Comparison of ENCODE assay signal across 9 cellular contexts in the genomic region with DNA sequence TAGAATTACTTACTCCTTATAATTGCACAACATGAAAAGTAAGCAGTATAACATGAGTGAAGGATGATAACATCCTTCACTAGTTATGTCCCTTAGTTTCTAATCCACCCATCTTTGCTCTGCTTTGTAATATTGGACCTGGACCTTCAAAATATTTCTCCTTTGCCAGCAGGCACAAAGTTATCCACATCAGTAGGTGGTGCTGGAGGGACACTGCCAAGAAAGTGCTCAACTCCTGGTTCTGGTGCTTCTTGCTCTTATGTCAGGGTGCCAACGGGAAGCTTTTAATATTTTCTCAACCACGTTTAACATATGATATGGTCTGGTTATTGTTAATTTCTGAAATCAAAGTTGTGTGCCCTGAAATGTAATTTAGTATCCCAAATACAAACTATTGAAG. TPM values are rescaled to one million over a fixed set of nuclear protein-coding genes. Genes with fewer than 3 reads are reported as not detected.
A peak's percentile ranks its signal among the peaks of the same experiment; 100 is the strongest.
DNase-seq lines count a peak whose midpoint lies in the region; ATAC-seq and TF ChIP-seq lines count a peak whose summit lies in the region.
"Had no signal": no experiment of that assay in that cellular context is flagged by ENCODE, and none has a peak within 500 bp of the region (broad histone marks: within the 10 kb centered on the region; RNA-seq: fewer than 3 reads in every experiment).

No MANE protein-coding gene starts in this region.

- H3K27ac ChIP-seq in CD8-positive, alpha-beta T cell (ENCODE audit: low read depth, low read length): no peak overlapping the region

- no peaks in the 10 kb centered on the region for H3K9me3 ChIP-seq in CD8-positive, alpha-beta T cell (ENCODE audit: low read length)
- no peaks in the 10 kb centered on the region for H3K9me3 ChIP-seq in adipocyte (ENCODE audit: control insufficient read depth, low read length)

- H3K4me3 ChIP-seq in CD8-positive, alpha-beta T cell (ENCODE audit: low read depth, low read length): no peak overlapping the region
- H3K4me3 ChIP-seq in HFF-Myc (replicated peaks; ENCODE audit: low read depth, low read length): no peak overlapping the region
- no peak overlapping the region for H3K4me3 ChIP-seq in adipocyte (ENCODE audit: low read length)

- no peaks in the 10 kb centered on the region for H3K4me1 ChIP-seq in CD8-positive, alpha-beta T cell (ENCODE audit: insufficient read depth, low read length)
- peaks cover 19% of the 10 kb centered on the region for H3K4me1 ChIP-seq in adipocyte (ENCODE audit: control insufficient read depth, insufficient read depth, low read length)

- DNase-seq in CD8-positive, alpha-beta T cell: no peak
- DNase-seq in HFF-Myc (ENCODE audit: extremely low read depth, low read depth) (no peak), adipocyte (ENCODE audit: low read depth) (peak; percentile 54), left colon (no peak), amygdala (lab: John Stamatoyannopoulos, UW) (no peak)
- no peak for DNase-seq in activated naive CD4-positive, alpha-beta T cell (lab: John Stamatoyannopoulos, UW)

- H3K36me3 ChIP-seq in CD8-positive, alpha-beta T cell (ENCODE audit: insufficient read depth, low read length): no peaks in the 10 kb centered on the region
- H3K36me3 ChIP-seq in adipocyte (ENCODE audit: control insufficient read depth, insufficient read depth, low read length, severe bottlenecking): peaks cover 56% of the 10 kb centered on the region

- intact Hi-C loops in CD8-positive, alpha-beta T cell (cut with DNase I, micrococcal nuclease): loop anchor here (1.0 to 2.0 kb wide), 3 partner anchors 102 to 109 kb away; partner anchors contain the start of gene CLOCK (in 1 of the 2)
- intact Hi-C loops in left colon (cut with DNase I, micrococcal nuclease): no loop called here

- H3K4me1 Mint-ChIP-seq in CD8-positive, alpha-beta T cell (ENCODE audit: low read depth): peaks cover 14% of the 10 kb centered on the region
- peaks cover 8% of the 10 kb centered on the region for H3K4me1 Mint-ChIP-seq in stimulated activated memory B cell treated with anti-CD40 and anti-IgM and Interleukin-4, amounts not matched to agents 10 μg/mL and 1 μg/mL and 100 μg/mL, for 72 hours

- peak overlapping the region; percentile 39 for H3K27ac Mint-ChIP-seq in CD8-positive, alpha-beta T cell
- no peak overlapping the region for H3K27ac Mint-ChIP-seq in stimulated activated memory B cell treated with anti-CD40 and anti-IgM and Interleukin-4, amounts not matched to agents 10 μg/mL and 1 μg/mL and 100 μg/mL, for 72 hours
- H3K27ac Mint-ChIP-seq: activated T-helper 17 cell treated with anti-CD3 and anti-CD28 coated beads, Interleukin-2, amount 50 U/mL, for 72 hours had no signal

- ATAC-seq in CD8-positive, alpha-beta T cell: no peak
- peak; percentile 43 for ATAC-seq in left colon
- ATAC-seq in GM18511 (IDR thresholded peaks at IDR 0.05; ENCODE audit: unreplicated experiment): no peak
- no peak for ATAC-seq in stimulated activated memory B cell treated with anti-CD40 and anti-IgM and Interleukin-4, amounts not matched to agents 10 μg/mL and 1 μg/mL and 100 μg/mL, for 72 hours
- ATAC-seq: activated T-helper 17 cell treated with anti-CD3 and anti-CD28 coated beads, Interleukin-2, amount 50 U/mL, for 72 hours had no signal

- H3K27me3 Mint-ChIP-seq in CD8-positive, alpha-beta T cell (ENCODE audit: low read depth): no peaks in the 10 kb centered on the region
- no peaks in the 10 kb centered on the region for H3K27me3 Mint-ChIP-seq in stimulated activated memory B cell treated with anti-CD40 and anti-IgM and Interleukin-4, amounts not matched to agents 10 μg/mL and 1 μg/mL and 100 μg/mL, for 72 hours
- H3K27me3 Mint-ChIP-seq: activated T-helper 17 cell treated with anti-CD3 and anti-CD28 coated beads, Interleukin-2, amount 50 U/mL, for 72 hours had no signal

- CTCF ChIA-PET in CD8-positive, alpha-beta T cell (lab: Charles Lee): interaction anchor here (0.9 to 2.0 kb wide), 7 partner anchors 9 to 108 kb away, joined by 3 to 18 read pairs (median 4); partner anchors contain the start of gene TMEM165

- H3K4me3 Mint-ChIP-seq in CD8-positive, alpha-beta T cell: no peak overlapping the region
- no peak overlapping the region for H3K4me3 Mint-ChIP-seq in stimulated activated memory B cell treated with anti-CD40 and anti-IgM and Interleukin-4, amounts not matched to agents 10 μg/mL and 1 μg/mL and 100 μg/mL, for 72 hours
- H3K4me3 Mint-ChIP-seq: activated T-helper 17 cell treated with anti-CD3 and anti-CD28 coated beads, Interleukin-2, amount 50 U/mL, for 72 hours had no signal

- H3K36me3 Mint-ChIP-seq in CD8-positive, alpha-beta T cell: peaks cover 51% of the 10 kb centered on the region
- peaks cover 23% of the 10 kb centered on the region for H3K36me3 Mint-ChIP-seq in stimulated activated memory B cell treated with anti-CD40 and anti-IgM and Interleukin-4, amounts not matched to agents 10 μg/mL and 1 μg/mL and 100 μg/mL, for 72 hours

- H3K9ac ChIP-seq in adipocyte (ENCODE audit: low read length): no peak overlapping the region

- H3K27me3 ChIP-seq in CD8-positive, alpha-beta T cell (ENCODE audit: insufficient read depth, low read length): no peaks in the 10 kb centered on the region
- H3K27me3 ChIP-seq in adipocyte (replicated peaks; ENCODE audit: control insufficient read depth, insufficient read depth, low read length): no peaks in the 10 kb centered on the region

- POLR2A ChIA-PET in CD8-positive, alpha-beta T cell (lab: Charles Lee): interaction anchor here (1.0 kb wide), 1 partner anchor 100 kb away, joined by 4 read pairs; no protein-coding TSS in a partner anchor

- peak; percentile 20 for TF ChIP-seq CTCF in CD8-positive, alpha-beta T cell (IDR thresholded peaks at IDR 0.05)
- TF ChIP-seq CTCF in HFF-Myc (IDR thresholded peaks at IDR 0.05; ENCODE audit: low read depth, low read length, missing control alignments): peak; percentile 20

- no peaks in the 10 kb centered on the region for H3K9me3 Mint-ChIP-seq in CD8-positive, alpha-beta T cell
- no peaks in the 10 kb centered on the region for H3K9me3 Mint-ChIP-seq in stimulated activated memory B cell treated with anti-CD40 and anti-IgM and Interleukin-4, amounts not matched to agents 10 μg/mL and 1 μg/mL and 100 μg/mL, for 72 hours
- H3K9me3 Mint-ChIP-seq: activated T-helper 17 cell treated with anti-CD3 and anti-CD28 coated beads, Interleukin-2, amount 50 U/mL, for 72 hours had no signal

RNA-seq across cellular contexts. Expression of gene TMEM165, which starts 49.1 kb away (rescaled TPM):
- total RNA-seq in CD8-positive, alpha-beta T cell: 10 to 100 TPM; 31.0 to 31.5 TPM
- total RNA-seq in left colon: 10 to 100 TPM; 65.8 to 71.9 TPM

Comparison
In these comparisons a context has a peak if more than half of its experiments do, and no peak if none do; other contexts are left out.
1. intact Hi-C loops: an anchor here in CD8-positive, alpha-beta T cell (1.0 to 2.0 kb wide); none called in left colon.